In genomic region chr4:10159671-10160070, GRCh38 we compare ENCODE assay signal across 16 cellular contexts.
"Had no signal": no experiment of that assay in that cellular context is flagged by ENCODE, and none has a peak within 500 bp of the region (broad histone marks: within the 10 kb centered on the region; RNA-seq: fewer than 3 reads in every experiment).

No MANE protein-coding gene starts in this region.

- H3K9me3 ChIP-seq: gastroesophageal sphincter, heart left ventricle, left lung, right lobe of liver, thoracic aorta, tibial nerve, upper lobe of right lung, uterus had no signal

- H3K36me3 ChIP-seq: gastroesophageal sphincter, heart left ventricle, left lung, neural progenitor cell, right lobe of liver, thoracic aorta, tibial nerve, upper lobe of right lung, uterus had no signal

- H3K27ac ChIP-seq: left lung, neural progenitor cell, parathyroid adenoma, right lobe of liver, thoracic aorta, upper lobe of right lung, uterus had no signal

- DNase-seq: cortex of kidney; effector memory CD8-positive, alpha-beta T cell; heart left ventricle; left cardiac atrium; left lung; right lobe of liver; stimulated activated CD4-positive, alpha-beta T cell treated with anti-CD3 and anti-CD28 coated beads, Interleukin-15, amount 100 ng/mL, for 24 hours; stimulated activated CD4-positive, alpha-beta T cell treated with anti-CD3 and anti-CD28 coated beads, Interleukin-2, amount 100 ng/mL, for 48 hours; stimulated activated naive B cell treated with anti-CD40 and anti-IgM and Interleukin-4, amounts not matched to agents 10 μg/mL and 1 μg/mL and 100 μg/mL, for 72 hours; upper lobe of right lung; uterus had no signal

- ATAC-seq: effector memory CD8-positive, alpha-beta T cell; gastroesophageal sphincter; left lung; stimulated activated naive B cell treated with anti-CD40 and anti-IgM and Interleukin-4, amounts not matched to agents 10 μg/mL and 1 μg/mL and 100 μg/mL, for 72 hours; upper lobe of right lung had no signal
